In genomic region chr2:85601771-85602475, GRCh38 we compare ENCODE assay signal across 8 cellular contexts. TPM values are rescaled to one million over a fixed set of nuclear protein-coding genes. Genes with fewer than 3 reads are reported as not detected.
DNase-seq lines count a peak whose midpoint lies in the region; ATAC-seq and TF ChIP-seq lines count a peak whose summit lies in the region.

No MANE protein-coding gene starts in this region.

- peak overlapping the region; percentile 65 for H3K9ac ChIP-seq in smooth muscle cell (ENCODE audit: low read depth)

- peaks cover under 1% of the 10 kb centered on the region for H3F3A ChIP-seq in smooth muscle cell (ENCODE audit: low read depth)

- TF ChIP-seq EP300 in Ishikawa (IDR thresholded peaks at IDR 0.05; ENCODE audit: borderline replicate concordance): no peak

- no peaks in the 10 kb centered on the region for H3K9me3 ChIP-seq in body of pancreas
- no peaks in the 10 kb centered on the region for H3K9me3 ChIP-seq in smooth muscle cell (replicated peaks; ENCODE audit: low read depth)

- in situ Hi-C loops in GM13976 (cut with MboI; ENCODE audit: low sequenced_read_pairs, unreplicated experiment): no loop called here

- H3K27ac ChIP-seq in body of pancreas (peak overlapping the region; percentile 85 to 90 (median 88)), smooth muscle cell (ENCODE audit: low read depth) (no peak overlapping the region)

- peak overlapping the region; percentile 28 for H2AFZ ChIP-seq in smooth muscle cell (ENCODE audit: low read depth)

- peaks cover 0 to 3% of the 10 kb centered on the region in 2 donors for H3K36me3 ChIP-seq in body of pancreas (replicated peaks in 1 of 2; ENCODE audit: insufficient read depth in 1 of 2, low read depth in 2 of 2)
- H3K36me3 ChIP-seq in smooth muscle cell (ENCODE audit: low read depth): no peaks in the 10 kb centered on the region

- TF ChIP-seq CTCF in GM13976 (IDR thresholded peaks at IDR 0.05; ENCODE audit: borderline replicate concordance, control extremely low read depth, extremely low read depth, insufficient read depth, missing control alignments) (no peak), body of pancreas (IDR thresholded peaks at IDR 0.05) (no peak), smooth muscle cell (IDR thresholded peaks at IDR 0.05; ENCODE audit: borderline replicate concordance, insufficient read depth, poor library complexity, severe bottlenecking) (no peak)

- TF ChIP-seq POLR2A in body of pancreas (IDR thresholded peaks at IDR 0.05): no peak

- peaks cover 12% of the 10 kb centered on the region for H4K20me1 ChIP-seq in smooth muscle cell (ENCODE audit: low read depth)

- intact Hi-C loops in body of pancreas (cut with DNase I): loop anchor here (10.0 kb wide), 1 partner anchor 47 kb away; no protein-coding TSS in a partner anchor

- DNase-seq in GM13976 (ENCODE audit: low spot score) (peak; percentile 69), body of pancreas (peak; percentile 77 to 82 (median 79)), iPS-NIHi11 (ENCODE audit: low spot score) (peak; percentile 80), smooth muscle cell (lab: John Stamatoyannopoulos, UW; ENCODE audit: unreplicated experiment) (no peak), NCI-H2081 (lab: John Stamatoyannopoulos, UW) (no peak), superior temporal gyrus (ENCODE audit: extremely low spot score) (no peak)

- H3K79me2 ChIP-seq in smooth muscle cell (ENCODE audit: low read depth): peaks cover 19% of the 10 kb centered on the region

- H3K4me2 ChIP-seq in smooth muscle cell: peak overlapping the region; percentile 95

- 0 to 3% methylated on average over 2 to 36 of the region's 36 CpGs for WGBS in body of pancreas, 2 donors
- WGBS in smooth muscle cell (ENCODE audit: low lambda C conversion rate): 14% methylated on average over 27 of the region's 36 CpGs

- no peaks in the 10 kb centered on the region for H3K27me3 ChIP-seq in body of pancreas
- H3K27me3 ChIP-seq in smooth muscle cell (ENCODE audit: low read depth): no peaks in the 10 kb centered on the region

- TF ChIP-seq RAD21 in Ishikawa (IDR thresholded peaks at IDR 0.05; ENCODE audit: low read depth): no peak

- H3K4me1 ChIP-seq in body of pancreas (peaks cover 79% of the 10 kb centered on the region), smooth muscle cell (ENCODE audit: low read depth) (peaks cover 10% of the 10 kb centered on the region)

- peak; percentile 27 for ATAC-seq in GM21825 (IDR thresholded peaks at IDR 0.05; ENCODE audit: unreplicated experiment)
- peak; percentile 74 for ATAC-seq in body of pancreas

- H3K4me3 ChIP-seq in body of pancreas (peak overlapping the region; percentile 71 to 87), smooth muscle cell (peak overlapping the region; percentile 71)

TF ChIP-seq in Ishikawa, 13 proteins besides CTCF, POLR2A, EP300 and RAD21:
- TF ChIP-seq TCF12 (IDR thresholded peaks at IDR 0.05; ENCODE audit: low read depth) (no peak), USF1 (IDR thresholded peaks at IDR 0.05) (peak; percentile 59)
TF ChIP-seq in Ishikawa: peak in this region for 1.

RNA-seq across cellular contexts. Expression of gene TMEM150A, which starts 0.6 kb away (rescaled TPM):
- total RNA-seq in body of pancreas: 10 to 100 TPM; 23.1 to 24.4 TPM
- 7.7 and 9.1 TPM in 2 replicates for total RNA-seq in smooth muscle cell
- polyA plus RNA-seq in smooth muscle cell: 20.0 and 24.1 TPM in 2 replicates

RNA-seq across cellular contexts. Expression of gene RNF181, which starts 6.4 kb away (rescaled TPM):
- total RNA-seq in body of pancreas (10 to 100 TPM; 54.4 to 89.5 TPM), smooth muscle cell (167 and 195 TPM in 2 replicates)
- 316 and 328 TPM in 2 replicates for polyA plus RNA-seq in smooth muscle cell

RNA-seq across cellular contexts. Expression of gene C2orf68, which starts 9.9 kb away (rescaled TPM):
- total RNA-seq in body of pancreas (10 to 100 TPM in 1 of 2 donors, 1 to 10 TPM in 1; 9.9 to 14.5 TPM), smooth muscle cell (7.9 and 9.1 TPM in 2 replicates)
- 10.1 and 11.6 TPM in 2 replicates for polyA plus RNA-seq in smooth muscle cell

RNA-seq across cellular contexts. Expression of gene USP39, which starts 14.1 kb away (rescaled TPM):
- total RNA-seq in body of pancreas (100 to 1,000 TPM in 1 of 2 donors, 10 to 100 TPM in 1; 21.3 to 142 TPM), smooth muscle cell (58.5 and 74.3 TPM in 2 replicates)
- 39.5 and 45.9 TPM in 2 replicates for polyA plus RNA-seq in smooth muscle cell

RNA-seq across cellular contexts. Expression of gene VAMP5, which starts 17.7 kb away (rescaled TPM):
- total RNA-seq in body of pancreas (10 to 100 TPM in 1 of 2 donors, 1 to 10 TPM in 1; 3.0 to 10.4 TPM), smooth muscle cell (5.0 and 6.6 TPM in 2 replicates)
- 35.0 and 35.9 TPM in 2 replicates for polyA plus RNA-seq in smooth muscle cell

Comparison
In these comparisons a context has a peak if more than half of its experiments do, and no peak if none do; other contexts are left out.
1. DNase-seq: peak in GM13976 (single experiment), body of pancreas (4 of 4) and iPS-NIHi11 (single experiment); none in smooth muscle cell (single experiment), NCI-H2081 (0 of 2) and superior temporal gyrus (single experiment).